Comparison of ENCODE assay signal across 17 cellular contexts in genomic region chr4:26298198-26298950, GRCh38. TPM values are rescaled to one million over a fixed set of nuclear protein-coding genes. Genes with fewer than 3 reads are reported as not detected.
DNase-seq lines count a peak whose midpoint lies in the region; ATAC-seq and TF ChIP-seq lines count a peak whose summit lies in the region.
"Had no signal": no experiment of that assay in that cellular context is flagged by ENCODE, and none has a peak within 500 bp of the region (broad histone marks: within the 10 kb centered on the region; RNA-seq: fewer than 3 reads in every experiment).

No MANE protein-coding gene starts in this region.

- no peaks in the 10 kb centered on the region for H3K27me3 ChIP-seq in H9 (ENCODE audit: insufficient read depth, low read length)
- H3K27me3 ChIP-seq: stomach had no signal

- H3K23me2 ChIP-seq in H9 (ENCODE audit: insufficient read length, low read depth, low read length, poor library complexity, severe bottlenecking), result no peaks in the 10 kb centered on the region

- peak overlapping the region; percentile 69 for H3K27ac ChIP-seq in H9 (ENCODE audit: insufficient read length, low read depth, low read length)
- H3K27ac ChIP-seq: epithelial cell of prostate had no signal

- DNase-seq in AG09309 (ENCODE audit: low read depth) (peak; percentile 24), H9 (no peak), fibroblast of villous mesenchyme (ENCODE audit: low read depth) (peak; percentile 32)
- DNase-seq in activated naive CD8-positive, alpha-beta T cell treated with anti-CD3 and anti-CD28 coated beads, Interleukin-2, amount 50 U/mL, for 24 hours, result no peak
- DNase-seq: Caco-2; left cardiac atrium; NCI-H2171; RPMI8226; stimulated activated CD4-positive, alpha-beta T cell treated with anti-CD3 and anti-CD28 coated beads, Interleukin-2, amount 100 ng/mL, for 48 hours; stomach had no signal

- no peak overlapping the region for H4K8ac ChIP-seq in H9 (replicated peaks; ENCODE audit: insufficient read length, low read depth, low read length)

- TF ChIP-seq CTCF in AG09309 (IDR thresholded peaks at IDR 0.05; ENCODE audit: control insufficient read depth, insufficient read depth, low read depth, low read length, missing control alignments) (no peak), H9 (conservative IDR thresholded peaks at IDR 0.05) (no peak), fibroblast of villous mesenchyme (IDR thresholded peaks at IDR 0.05; ENCODE audit: insufficient read depth, low read depth, low read length) (no peak)

- no peak overlapping the region for H3K9ac ChIP-seq in H9 (ENCODE audit: extremely low read depth, insufficient read length, low read length)

- no peak overlapping the region for H3K18ac ChIP-seq in H9 (ENCODE audit: insufficient read length, low read depth, low read length)

- H2AFZ ChIP-seq in H9 (ENCODE audit: low read length), result no peak overlapping the region

- H2BK15ac ChIP-seq in H9 (ENCODE audit: low read depth, low read length), result no peak overlapping the region

- peak overlapping the region; percentile 5 to 21; a peak in 3 of 5 replicates for H3K4me3 Mint-ChIP-seq in H9
- H3K4me3 Mint-ChIP-seq in activated naive CD8-positive, alpha-beta T cell treated with anti-CD3 and anti-CD28 coated beads, Interleukin-2, amount 50 U/mL, for 24 hours, result peak overlapping the region; percentile 57

- no peak for ATAC-seq in activated naive CD8-positive, alpha-beta T cell treated with anti-CD3 and anti-CD28 coated beads, Interleukin-2, amount 50 U/mL, for 24 hours
- ATAC-seq in HG02981 (IDR thresholded peaks at IDR 0.05; ENCODE audit: unreplicated experiment) (no peak), HG02588 (IDR thresholded peaks at IDR 0.05; ENCODE audit: unreplicated experiment) (no peak), GM18858 (IDR thresholded peaks at IDR 0.05; ENCODE audit: unreplicated experiment) (no peak), GM18520 (IDR thresholded peaks at IDR 0.05; ENCODE audit: unreplicated experiment) (no peak)
- ATAC-seq: left cardiac atrium had no signal

- H4K5ac ChIP-seq in H9 (ENCODE audit: insufficient read length, low read depth, low read length), result no peak overlapping the region

- H3T11ph ChIP-seq in H9 (ENCODE audit: low read length), result no peak overlapping the region

- no peaks in the 10 kb centered on the region for H4K20me1 ChIP-seq in H9 (ENCODE audit: control insufficient read depth, insufficient read depth, insufficient read length)

- no peak overlapping the region for H4K91ac ChIP-seq in H9 (ENCODE audit: insufficient read length, low read depth, low read length)

- H3K9me3 Mint-ChIP-seq in H9, result no peaks in the 10 kb centered on the region; a peak in 2 of 5 replicates
- peaks cover 4% of the 10 kb centered on the region for H3K9me3 Mint-ChIP-seq in activated naive CD8-positive, alpha-beta T cell treated with anti-CD3 and anti-CD28 coated beads, Interleukin-2, amount 50 U/mL, for 24 hours
- H3K9me3 Mint-ChIP-seq: IgD-negative memory B cell had no signal

- H2BK5ac ChIP-seq in H9 (ENCODE audit: insufficient read length, low read length), result no peak overlapping the region

- H3K36me3 Mint-ChIP-seq in H9 (ENCODE audit: insufficient read depth in 1 of 3, low read depth in 3 of 3), result peaks cover 0 to 4% (median 1%) of the 10 kb centered on the region in 3 experiments; a peak in 3 of 7 replicates
- no peaks in the 10 kb centered on the region for H3K36me3 Mint-ChIP-seq in activated naive CD8-positive, alpha-beta T cell treated with anti-CD3 and anti-CD28 coated beads, Interleukin-2, amount 50 U/mL, for 24 hours (ENCODE audit: low read depth)
- H3K36me3 Mint-ChIP-seq: activated naive CD8-positive, alpha-beta T cell; IgD-negative memory B cell had no signal

- H3K9me3 ChIP-seq in H9 (ENCODE audit: control insufficient read depth, low read depth, low read length), result no peaks in the 10 kb centered on the region
- H3K9me3 ChIP-seq: Caco-2, stomach had no signal

- H3K79me2 ChIP-seq in H9 (ENCODE audit: insufficient read depth, low read length), result no peaks in the 10 kb centered on the region

- H3K4me2 ChIP-seq in H9 (ENCODE audit: insufficient read depth, insufficient read length, low read length), result no peak overlapping the region

- no peak overlapping the region for H3K14ac ChIP-seq in H9 (ENCODE audit: insufficient read depth, low read length)

- no peak overlapping the region for H2BK12ac ChIP-seq in H9 (ENCODE audit: insufficient read length, low read depth, low read length)

- no peak overlapping the region for H2BK120ac ChIP-seq in H9 (ENCODE audit: low read depth, low read length, poor library complexity, severe bottlenecking)

- H3K4me1 ChIP-seq in H9 (ENCODE audit: insufficient read depth, low read length), result peaks cover 6% of the 10 kb centered on the region
- H3K4me1 ChIP-seq: Caco-2 had no signal

- no peak overlapping the region for H3K23ac ChIP-seq in H9 (ENCODE audit: insufficient read length, low read depth, low read length)

- no peak overlapping the region for H3K4ac ChIP-seq in H9 (ENCODE audit: low read depth, low read length)

- H3K79me1 ChIP-seq in H9 (ENCODE audit: insufficient read depth, low read depth, low read length, poor library complexity, severe bottlenecking), result no peaks in the 10 kb centered on the region

- H3K27me3 Mint-ChIP-seq in H9 (ENCODE audit: low read depth), result no peaks in the 10 kb centered on the region
- peaks cover 5% of the 10 kb centered on the region for H3K27me3 Mint-ChIP-seq in activated naive CD8-positive, alpha-beta T cell treated with anti-CD3 and anti-CD28 coated beads, Interleukin-2, amount 50 U/mL, for 24 hours
- H3K27me3 Mint-ChIP-seq: activated naive CD8-positive, alpha-beta T cell; IgD-negative memory B cell had no signal

- H3K4me1 Mint-ChIP-seq in H9, result peaks cover 55 to 60% of the 10 kb centered on the region in 2 experiments
- peaks cover 25% of the 10 kb centered on the region for H3K4me1 Mint-ChIP-seq in activated naive CD8-positive, alpha-beta T cell treated with anti-CD3 and anti-CD28 coated beads, Interleukin-2, amount 50 U/mL, for 24 hours

- no peak overlapping the region for H3K56ac ChIP-seq in H9 (ENCODE audit: insufficient read length, low read depth, low read length)

- peak overlapping the region; percentile 97 to 99 (median 97) for H3K27ac Mint-ChIP-seq in H9
- H3K27ac Mint-ChIP-seq in activated naive CD8-positive, alpha-beta T cell treated with anti-CD3 and anti-CD28 coated beads, Interleukin-2, amount 50 U/mL, for 24 hours, result no peak overlapping the region

- no peak overlapping the region for H3K4me3 ChIP-seq in AG09309 (ENCODE audit: control insufficient read depth, low read depth, low read length)
- H3K4me3 ChIP-seq in fibroblast of villous mesenchyme (ENCODE audit: low read depth, low read length), result no peak overlapping the region
- H3K4me3 ChIP-seq: stomach had no signal

- H2AK5ac ChIP-seq in H9 (ENCODE audit: insufficient read length, low read length), result no peak overlapping the region

- H2BK20ac ChIP-seq in H9 (ENCODE audit: low read depth, low read length, poor library complexity, severe bottlenecking), result no peak overlapping the region

- WGBS in H9 (ENCODE audit: extremely low coverage, insufficient read length, low lambda C conversion rate), result no CpG with 5 or more reads among the region's 5 CpGs

RNA-seq across cellular contexts. Expression of gene RBPJ, which starts 22.4 kb away (rescaled TPM):
- total RNA-seq in H9 (2021), result 155 and 166 TPM in 2 replicates
- 57.3 and 58.7 TPM in 2 replicates for total RNA-seq in fibroblast of villous mesenchyme

Comparison
In these comparisons a context has a peak if more than half of its experiments do, and no peak if none do; other contexts are left out.
1. DNase-seq: peak in AG09309 (single experiment) and fibroblast of villous mesenchyme (single experiment); none in H9 (single experiment) and activated naive CD8-positive, alpha-beta T cell treated with anti-CD3 and anti-CD28 coated beads, Interleukin-2, amount 50 U/mL, for 24 hours (single experiment).